8 cellular contexts compared by ENCODE assay signal in genomic region chr1:1308756-1309524, GRCh38. TPM values are rescaled to one million over a fixed set of nuclear protein-coding genes. Genes with fewer than 3 reads are reported as not detected.
DNase-seq lines count a peak whose midpoint lies in the region; ATAC-seq, FAIRE-seq and TF ChIP-seq lines count a peak whose summit lies in the region.

No MANE protein-coding gene starts in this region.

- H3K9ac ChIP-seq in MM.1S (ENCODE audit: low read length): peak overlapping the region; percentile 92
- peak overlapping the region; percentile 86 for H3K9ac ChIP-seq in HepG2 (ENCODE audit: insufficient read depth, low read depth, low read length)

- H3K27me3 ChIP-seq in ACC112 (ENCODE audit: insufficient read depth, low read length) (no peaks in the 10 kb centered on the region), MM.1S (replicated peaks; ENCODE audit: insufficient read depth, low read length) (no peaks in the 10 kb centered on the region), breast epithelium (no peaks in the 10 kb centered on the region), HepG2 (ENCODE audit: control insufficient read depth in 1 of 2, insufficient read depth in 2 of 2, low read length in 2 of 2) (no peaks in the 10 kb centered on the region), thyroid gland (no peaks in the 10 kb centered on the region)

- H3K9me3 ChIP-seq in MM.1S (replicated peaks; ENCODE audit: insufficient read depth, low read length) (no peaks in the 10 kb centered on the region), breast epithelium (no peaks in the 10 kb centered on the region), HepG2 (ENCODE audit: low read length) (no peaks in the 10 kb centered on the region), thyroid gland (no peaks in the 10 kb centered on the region)

- TF ChIP-seq RAD21 in HepG2 (CRISPR knock-in tag; IDR thresholded peaks at IDR 0.05): peak; percentile 9; the same call in 1 of the 2 replicates

- intact Hi-C loops in breast epithelium (cut with DNase I; ENCODE audit: low total_unique reads): no loop called here
- intact Hi-C loops in HepG2 (cut with micrococcal nuclease; ENCODE audit: unreplicated experiment): no loop called here
- intact Hi-C loops in thyroid gland (cut with DNase I): no loop called here

- no peak for TF ChIP-seq EP300 in HepG2 (IDR thresholded peaks at IDR 0.05; ENCODE audit: low read depth in 2 of 2, low read length in 2 of 2)
- TF ChIP-seq EP300 in HepG2 (CRISPR knock-in tag; IDR thresholded peaks at IDR 0.05; ENCODE audit: borderline replicate concordance): no peak

- no peaks in the 10 kb centered on the region for H4K20me1 ChIP-seq in MM.1S (ENCODE audit: insufficient read depth, low read length)
- H4K20me1 ChIP-seq in HepG2 (ENCODE audit: insufficient read depth, low read length): no peaks in the 10 kb centered on the region; the same call in 1 of the 2 replicates

- CTCF ChIA-PET in HepG2 (lab: Yijun Ruan, JAX; ENCODE audit: low intra/inter-chr PET ratio, low total read pairs): no interaction called here

- no CpG with 5 or more reads among the region's 91 CpGs for WGBS in HepG2 (ENCODE audit: low lambda C conversion rate)
- 10 to 15% methylated on average over 14 to 15 of the region's 91 CpGs for WGBS in thyroid gland, 2 donors

- peaks cover 3% of the 10 kb centered on the region; the same call in 1 of the 2 replicates for H3F3A ChIP-seq in MM.1S (ENCODE audit: insufficient read depth, low read length)

- TF ChIP-seq CTCF in MM.1S (IDR thresholded peaks at IDR 0.05; ENCODE audit: low read length): no peak
- TF ChIP-seq CTCF in breast epithelium (IDR thresholded peaks at IDR 0.05): no peak
- no peak for TF ChIP-seq CTCF in HepG2 (CRISPR knock-in tag; IDR thresholded peaks at IDR 0.05)
- TF ChIP-seq CTCF in thyroid gland (IDR thresholded peaks at IDR 0.05): no peak
- no peak for TF ChIP-seq CTCF in GM13976 (IDR thresholded peaks at IDR 0.05; ENCODE audit: borderline replicate concordance, control extremely low read depth, extremely low read depth, insufficient read depth, missing control alignments)

- in situ Hi-C loops in HepG2 (cut with HindIII; ENCODE audit: extremely low pct_ligation_motif_present, low pct_unique_long_range_greater_than_20kb) (no loop called here), GM13976 (cut with MboI; ENCODE audit: low sequenced_read_pairs, unreplicated experiment) (no loop called here)

- peak; percentile 35 for DNase-seq in MM.1S
- DNase-seq in breast epithelium (ENCODE audit: low spot score in 2 of 2): no peak
- no peak for DNase-seq in HepG2 (ENCODE audit: low spot score)
- DNase-seq in thyroid gland: peak; percentile 42 to 57
- no peak for DNase-seq in GM13976 (ENCODE audit: low spot score)

- peaks cover 10% of the 10 kb centered on the region; the same call in 1 of the 2 replicates for H3K36me3 ChIP-seq in ACC112 (ENCODE audit: insufficient read depth, low read length)
- no peaks in the 10 kb centered on the region for H3K36me3 ChIP-seq in MM.1S (replicated peaks; ENCODE audit: insufficient read depth, low read length)
- peaks cover 5% of the 10 kb centered on the region for H3K36me3 ChIP-seq in breast epithelium
- H3K36me3 ChIP-seq in HepG2 (replicated peaks in 1 of 2; ENCODE audit: control insufficient read depth in 1 of 2, insufficient read depth in 2 of 2, low read length in 2 of 2): peaks cover 9 to 31% of the 10 kb centered on the region in 2 experiments; a peak in 2 of 5 replicates
- H3K36me3 ChIP-seq in thyroid gland: peaks cover 27 to 30% of the 10 kb centered on the region in 2 donors

- FAIRE-seq in HepG2 (lab: Jason Lieb, UNC): no peak

- POLR2A ChIA-PET in HepG2 (lab: Yijun Ruan, JAX): interaction anchor here (1.3 to 1.6 kb wide), 2 partner anchors 16 to 39 kb away, joined by 4 to 5 read pairs; no protein-coding TSS in a partner anchor

- H3K9me2 ChIP-seq in MM.1S (replicated peaks; ENCODE audit: insufficient read depth, low read length): no peaks in the 10 kb centered on the region

- H3K79me2 ChIP-seq in ACC112 (ENCODE audit: control insufficient read depth, insufficient read depth, low read length, unreplicated experiment) (peaks cover 33% of the 10 kb centered on the region), MM.1S (ENCODE audit: low read length) (peaks cover 56% of the 10 kb centered on the region), HepG2 (ENCODE audit: insufficient read depth, low read length) (peaks cover 13% of the 10 kb centered on the region)

- H3K4me2 ChIP-seq in MM.1S (ENCODE audit: low read depth, low read length) (peak overlapping the region; percentile 97), HepG2 (ENCODE audit: low read depth, low read length) (peak overlapping the region; percentile 88)

- BruUV-seq in HepG2 (replicated peaks; lab: Mats Ljungman, UMichigan): TSS peak; percentile 60

- H3K4me1 ChIP-seq in ACC112 (ENCODE audit: control insufficient read depth, insufficient read depth, low read length, unreplicated experiment): peaks cover 37% of the 10 kb centered on the region
- peaks cover 10% of the 10 kb centered on the region for H3K4me1 ChIP-seq in MM.1S (ENCODE audit: low read length)
- peaks cover 25 to 34% of the 10 kb centered on the region in 2 donors for H3K4me1 ChIP-seq in breast epithelium
- H3K4me1 ChIP-seq in HepG2 (ENCODE audit: insufficient read depth, low read length): peaks cover 37% of the 10 kb centered on the region
- H3K4me1 ChIP-seq in thyroid gland: peaks cover 32 to 39% of the 10 kb centered on the region in 2 donors

- peak overlapping the region; percentile 73 for H3K27ac ChIP-seq in ACC112 (ENCODE audit: low read depth, low read length)
- H3K27ac ChIP-seq in MM.1S (ENCODE audit: low read length): peak overlapping the region; percentile 53; the same call in 1 of the 2 replicates
- peak overlapping the region; percentile 90 to 93 for H3K27ac ChIP-seq in breast epithelium
- H3K27ac ChIP-seq in HepG2 (ENCODE audit: extremely low read length, insufficient read depth, low read length): peak overlapping the region; percentile 73
- H3K27ac ChIP-seq in thyroid gland: peak overlapping the region; percentile 27 to 93 (median 70)

- H3K4me3 ChIP-seq in ACC112 (ENCODE audit: low read depth, low read length) (peak overlapping the region; percentile 92), MM.1S (ENCODE audit: low read length) (peak overlapping the region; percentile 97), breast epithelium (peak overlapping the region; percentile 78 to 86 (median 80)), HepG2 (replicated peaks in 1 of 3; ENCODE audit: insufficient read depth in 1 of 3, low read depth in 2 of 3, low read length in 3 of 3) (peak overlapping the region; percentile 75 to 91 (median 90)), thyroid gland (replicated peaks in 1 of 3) (peak overlapping the region; percentile 61 to 91 (median 85))

- TF ChIP-seq POLR2A in breast epithelium (IDR thresholded peaks at IDR 0.05) (no peak), HepG2 (IDR thresholded peaks at IDR 0.05; ENCODE audit: insufficient read depth in 1 of 2, low read depth in 2 of 2, low read length in 2 of 2) (no peak), thyroid gland (IDR thresholded peaks at IDR 0.05) (no peak)

- no peak overlapping the region for H2AFZ ChIP-seq in ACC112 (ENCODE audit: low read length, unreplicated experiment)
- H2AFZ ChIP-seq in MM.1S (ENCODE audit: low read length): peak overlapping the region; percentile 82
- no peak overlapping the region for H2AFZ ChIP-seq in HepG2 (ENCODE audit: low read length)

- ATAC-seq in GM18867 (IDR thresholded peaks at IDR 0.05; ENCODE audit: unreplicated experiment): peak; percentile 0
- no peak for ATAC-seq in HepG2
- ATAC-seq in GM18519 (IDR thresholded peaks at IDR 0.05; ENCODE audit: low FRiP score, unreplicated experiment): no peak

RNA-seq across cellular contexts. Expression of gene PUSL1, which starts 0.5 kb away (rescaled TPM):
- total RNA-seq in breast epithelium (10 to 100 TPM; 16.0 to 27.5 (median 22.0) TPM), HepG2 (2016; rRNA removed; fragmentation: Illumina TruSeq; extraction: Trizol) (21.7 and 22.2 TPM in 2 replicates), thyroid gland (10 to 100 TPM; 24.0 to 41.4 (median 28.0) TPM)
- total RNA-seq in HepG2 (2016; cell fraction: cytosol; rRNA removed; fragmentation: Illumina TruSeq; extraction: Trizol; ENCODE audit: low read depth): 24.8 and 28.1 TPM in 2 replicates
- 20.1 and 22.6 TPM in 2 replicates for total RNA-seq in HepG2 (2016; cell fraction: insoluble cytoplasmic fraction; rRNA removed; fragmentation: Illumina TruSeq; extraction: Trizol)
- 31.7 and 36.4 TPM in 2 replicates for total RNA-seq in HepG2 (2016; cell fraction: membrane; rRNA removed; fragmentation: Illumina TruSeq; extraction: Trizol)
- total RNA-seq in HepG2 (2016; cell fraction: nucleus; rRNA removed; fragmentation: Illumina TruSeq; extraction: Trizol): 11.4 and 12.3 TPM in 2 replicates
- polyA plus RNA-seq in HepG2 (2011; rRNA removed): 8.3 and 9.8 TPM in 2 replicates
- polyA plus RNA-seq in HepG2 (2011; cell fraction: cytosol; rRNA removed): 7.8 and 16.6 TPM in 2 replicates
- 25.8 and 26.1 TPM in 2 replicates for polyA plus RNA-seq in HepG2 (2011; cell fraction: nucleus; rRNA removed)
- 3.8 and 6.3 TPM in 2 replicates for polyA plus RNA-seq in HepG2 (2012)
- polyA plus RNA-seq in HepG2 (2016; cell fraction: cytosol; fragmentation: Illumina TruSeq; extraction: Trizol; ENCODE audit: low read depth): 31.1 and 33.4 TPM in 2 replicates
- 23.1 and 24.5 TPM in 2 replicates for polyA plus RNA-seq in HepG2 (2016; cell fraction: insoluble cytoplasmic fraction; fragmentation: Illumina TruSeq; extraction: Trizol; ENCODE audit: low read depth)
- polyA plus RNA-seq in HepG2 (2016; cell fraction: membrane; fragmentation: Illumina TruSeq; extraction: Trizol; ENCODE audit: low read depth): 29.1 and 32.2 TPM in 2 replicates
- polyA plus RNA-seq in HepG2 (2016; cell fraction: nucleus; fragmentation: Illumina TruSeq; extraction: Trizol; ENCODE audit: insufficient read depth, low read depth): 20.2 and 22.1 TPM in 2 replicates
- 13.5 and 21.4 TPM in 2 replicates for polyA minus RNA-seq in HepG2 (2011; rRNA and poly(A)+ RNA removed; ENCODE audit: low replicate concordance)
- 5.6 and 5.9 TPM in 2 replicates for polyA minus RNA-seq in HepG2 (2011; cell fraction: cytosol; rRNA and poly(A)+ RNA removed)
- 6.5 and 9.0 TPM in 2 replicates for polyA minus RNA-seq in HepG2 (2011; cell fraction: nucleus; rRNA and poly(A)+ RNA removed)

RNA-seq across cellular contexts. Expression of gene ACAP3, which starts 1.2 kb away (rescaled TPM):
- total RNA-seq in breast epithelium (10 to 100 TPM; 19.7 to 33.4 (median 26.9) TPM), HepG2 (2016; rRNA removed; fragmentation: Illumina TruSeq; extraction: Trizol) (16.4 and 29.4 TPM in 2 replicates), thyroid gland (10 to 100 TPM; 31.6 to 51.2 (median 42.1) TPM)
- 10.4 and 10.9 TPM in 2 replicates for total RNA-seq in HepG2 (2016; cell fraction: cytosol; rRNA removed; fragmentation: Illumina TruSeq; extraction: Trizol; ENCODE audit: low read depth)
- total RNA-seq in HepG2 (2016; cell fraction: insoluble cytoplasmic fraction; rRNA removed; fragmentation: Illumina TruSeq; extraction: Trizol): 13.5 and 33.2 TPM in 2 replicates
- total RNA-seq in HepG2 (2016; cell fraction: membrane; rRNA removed; fragmentation: Illumina TruSeq; extraction: Trizol): 10.5 and 11.3 TPM in 2 replicates
- 35.1 and 37.0 TPM in 2 replicates for total RNA-seq in HepG2 (2016; cell fraction: nucleus; rRNA removed; fragmentation: Illumina TruSeq; extraction: Trizol)
- 50.8 and 56.3 TPM in 2 replicates for polyA plus RNA-seq in HepG2 (2011; rRNA removed)
- 13.0 and 18.3 TPM in 2 replicates for polyA plus RNA-seq in HepG2 (2011; cell fraction: cytosol; rRNA removed)
- 917 and 1,082 TPM in 2 replicates for polyA plus RNA-seq in HepG2 (2011; cell fraction: nucleus; rRNA removed)
- polyA plus RNA-seq in HepG2 (2012): 32.6 and 50.5 TPM in 2 replicates
- polyA plus RNA-seq in HepG2 (2016; cell fraction: cytosol; fragmentation: Illumina TruSeq; extraction: Trizol; ENCODE audit: low read depth): 2.3 and 2.4 TPM in 2 replicates
- polyA plus RNA-seq in HepG2 (2016; cell fraction: insoluble cytoplasmic fraction; fragmentation: Illumina TruSeq; extraction: Trizol; ENCODE audit: low read depth): 11.7 and 14.4 TPM in 2 replicates
- 6.7 and 8.0 TPM in 2 replicates for polyA plus RNA-seq in HepG2 (2016; cell fraction: membrane; fragmentation: Illumina TruSeq; extraction: Trizol; ENCODE audit: low read depth)
- polyA plus RNA-seq in HepG2 (2016; cell fraction: nucleus; fragmentation: Illumina TruSeq; extraction: Trizol; ENCODE audit: insufficient read depth, low read depth): 144 and 162 TPM in 2 replicates
- polyA minus RNA-seq in HepG2 (2011; rRNA and poly(A)+ RNA removed; ENCODE audit: low replicate concordance): 19.2 and 70.6 TPM in 2 replicates
- 16.2 and 18.0 TPM in 2 replicates for polyA minus RNA-seq in HepG2 (2011; cell fraction: cytosol; rRNA and poly(A)+ RNA removed)
- 47.0 and 52.1 TPM in 2 replicates for polyA minus RNA-seq in HepG2 (2011; cell fraction: nucleus; rRNA and poly(A)+ RNA removed)

RNA-seq across cellular contexts. Expression of gene INTS11, which starts 15.5 kb away (rescaled TPM):
- total RNA-seq in breast epithelium (100 to 1,000 TPM in 2 of 3 donors, 10 to 100 TPM in 1; 68.6 to 125 (median 119) TPM), HepG2 (2016; rRNA removed; fragmentation: Illumina TruSeq; extraction: Trizol) (46.4 and 52.8 TPM in 2 replicates), thyroid gland (100 to 1,000 TPM in 2 of 4 donors, 10 to 100 TPM in 2; 68.9 to 116 (median 94.7) TPM)
- total RNA-seq in HepG2 (2016; cell fraction: cytosol; rRNA removed; fragmentation: Illumina TruSeq; extraction: Trizol; ENCODE audit: low read depth): 23.1 and 23.4 TPM in 2 replicates
- total RNA-seq in HepG2 (2016; cell fraction: insoluble cytoplasmic fraction; rRNA removed; fragmentation: Illumina TruSeq; extraction: Trizol): 37.6 and 53.6 TPM in 2 replicates
- 22.1 and 22.9 TPM in 2 replicates for total RNA-seq in HepG2 (2016; cell fraction: membrane; rRNA removed; fragmentation: Illumina TruSeq; extraction: Trizol)
- total RNA-seq in HepG2 (2016; cell fraction: nucleus; rRNA removed; fragmentation: Illumina TruSeq; extraction: Trizol): 43.7 and 54.4 TPM in 2 replicates
- polyA plus RNA-seq in HepG2 (2011; rRNA removed): 94.8 and 104 TPM in 2 replicates
- 80.0 and 107 TPM in 2 replicates for polyA plus RNA-seq in HepG2 (2011; cell fraction: cytosol; rRNA removed)
- polyA plus RNA-seq in HepG2 (2011; cell fraction: nucleus; rRNA removed): 412 and 553 TPM in 2 replicates
- 69.0 and 86.1 TPM in 2 replicates for polyA plus RNA-seq in HepG2 (2012)
- polyA plus RNA-seq in HepG2 (2016; cell fraction: cytosol; fragmentation: Illumina TruSeq; extraction: Trizol; ENCODE audit: low read depth): 11.0 and 11.1 TPM in 2 replicates
- polyA plus RNA-seq in HepG2 (2016; cell fraction: insoluble cytoplasmic fraction; fragmentation: Illumina TruSeq; extraction: Trizol; ENCODE audit: low read depth): 38.3 and 53.4 TPM in 2 replicates
- polyA plus RNA-seq in HepG2 (2016; cell fraction: membrane; fragmentation: Illumina TruSeq; extraction: Trizol; ENCODE audit: low read depth): 14.8 and 15.0 TPM in 2 replicates
- 173 and 181 TPM in 2 replicates for polyA plus RNA-seq in HepG2 (2016; cell fraction: nucleus; fragmentation: Illumina TruSeq; extraction: Trizol; ENCODE audit: insufficient read depth, low read depth)
- 120 and 176 TPM in 2 replicates for polyA minus RNA-seq in HepG2 (2011; rRNA and poly(A)+ RNA removed; ENCODE audit: low replicate concordance)
- polyA minus RNA-seq in HepG2 (2011; cell fraction: cytosol; rRNA and poly(A)+ RNA removed): 37.5 and 38.1 TPM in 2 replicates
- polyA minus RNA-seq in HepG2 (2011; cell fraction: nucleus; rRNA and poly(A)+ RNA removed): 64.4 and 69.0 TPM in 2 replicates

RNA-seq across cellular contexts. Expression of gene CPTP, which starts 15.7 kb away (rescaled TPM):
- total RNA-seq in breast epithelium (10 to 100 TPM in 2 of 3 donors, 1 to 10 TPM in 1; 9.0 to 16.4 (median 13.4) TPM), HepG2 (2016; rRNA removed; fragmentation: Illumina TruSeq; extraction: Trizol) (7.2 and 9.3 TPM in 2 replicates), thyroid gland (10 to 100 TPM; 16.7 to 37.3 (median 24.3) TPM)
- 6.9 and 8.7 TPM in 2 replicates for total RNA-seq in HepG2 (2016; cell fraction: cytosol; rRNA removed; fragmentation: Illumina TruSeq; extraction: Trizol; ENCODE audit: low read depth)
- 6.2 and 9.8 TPM in 2 replicates for total RNA-seq in HepG2 (2016; cell fraction: insoluble cytoplasmic fraction; rRNA removed; fragmentation: Illumina TruSeq; extraction: Trizol)
- total RNA-seq in HepG2 (2016; cell fraction: membrane; rRNA removed; fragmentation: Illumina TruSeq; extraction: Trizol): 15.1 and 19.3 TPM in 2 replicates
- total RNA-seq in HepG2 (2016; cell fraction: nucleus; rRNA removed; fragmentation: Illumina TruSeq; extraction: Trizol): 7.2 and 8.0 TPM in 2 replicates
- 5.5 and 8.0 TPM in 2 replicates for polyA plus RNA-seq in HepG2 (2011; rRNA removed)
- 7.7 and 13.2 TPM in 2 replicates for polyA plus RNA-seq in HepG2 (2011; cell fraction: cytosol; rRNA removed)
- 11.5 and 12.6 TPM in 2 replicates for polyA plus RNA-seq in HepG2 (2011; cell fraction: nucleus; rRNA removed)
- 7.1 and 9.6 TPM in 2 replicates for polyA plus RNA-seq in HepG2 (2012)
- polyA plus RNA-seq in HepG2 (2016; cell fraction: cytosol; fragmentation: Illumina TruSeq; extraction: Trizol; ENCODE audit: low read depth): 12.5 and 15.0 TPM in 2 replicates
- 13.9 and 15.2 TPM in 2 replicates for polyA plus RNA-seq in HepG2 (2016; cell fraction: insoluble cytoplasmic fraction; fragmentation: Illumina TruSeq; extraction: Trizol; ENCODE audit: low read depth)
- 23.5 and 26.0 TPM in 2 replicates for polyA plus RNA-seq in HepG2 (2016; cell fraction: membrane; fragmentation: Illumina TruSeq; extraction: Trizol; ENCODE audit: low read depth)
- polyA plus RNA-seq in HepG2 (2016; cell fraction: nucleus; fragmentation: Illumina TruSeq; extraction: Trizol; ENCODE audit: insufficient read depth, low read depth): 16.7 and 16.9 TPM in 2 replicates
- 9.3 and 18.2 TPM in 2 replicates for polyA minus RNA-seq in HepG2 (2011; rRNA and poly(A)+ RNA removed; ENCODE audit: low replicate concordance)
- polyA minus RNA-seq in HepG2 (2011; cell fraction: cytosol; rRNA and poly(A)+ RNA removed): 13.4 and 15.4 TPM in 2 replicates
- 9.8 and 11.6 TPM in 2 replicates for polyA minus RNA-seq in HepG2 (2011; cell fraction: nucleus; rRNA and poly(A)+ RNA removed)

RNA-seq across cellular contexts. Expression of gene TAS1R3, which starts 22.1 kb away (rescaled TPM):
- total RNA-seq in breast epithelium (under 1 TPM in 2 of 3 donors, not detected in 1; 0.16 to 0.33 TPM), HepG2 (2016; rRNA removed; fragmentation: Illumina TruSeq; extraction: Trizol) (0.15 TPM in 1 of 2 replicates, not detected in the other), thyroid gland (1 to 10 TPM in 2 of 4 donors, under 1 TPM in 2; 0.11 to 1.4 (median 0.68) TPM)
- not detected in 2 replicates for total RNA-seq in HepG2 (2016; cell fraction: cytosol; rRNA removed; fragmentation: Illumina TruSeq; extraction: Trizol; ENCODE audit: low read depth)
- 0.13 TPM in 1 of 2 replicates, not detected in the other for total RNA-seq in HepG2 (2016; cell fraction: insoluble cytoplasmic fraction; rRNA removed; fragmentation: Illumina TruSeq; extraction: Trizol)
- not detected in 2 replicates for total RNA-seq in HepG2 (2016; cell fraction: membrane; rRNA removed; fragmentation: Illumina TruSeq; extraction: Trizol)
- total RNA-seq in HepG2 (2016; cell fraction: nucleus; rRNA removed; fragmentation: Illumina TruSeq; extraction: Trizol): 0.12 and 0.25 TPM in 2 replicates
- 0.13 and 0.20 TPM in 2 replicates for polyA plus RNA-seq in HepG2 (2011; rRNA removed)
- polyA plus RNA-seq in HepG2 (2011; cell fraction: cytosol; rRNA removed): 0.13 and 0.21 TPM in 2 replicates
- 1.5 and 2.4 TPM in 2 replicates for polyA plus RNA-seq in HepG2 (2011; cell fraction: nucleus; rRNA removed)
- polyA plus RNA-seq in HepG2 (2012): 0.17 TPM in 2 replicates
- polyA plus RNA-seq in HepG2 (2016; cell fraction: cytosol; fragmentation: Illumina TruSeq; extraction: Trizol; ENCODE audit: low read depth): not detected in 2 replicates
- polyA plus RNA-seq in HepG2 (2016; cell fraction: insoluble cytoplasmic fraction; fragmentation: Illumina TruSeq; extraction: Trizol; ENCODE audit: low read depth): not detected in 2 replicates
- 0.07 TPM in 1 of 2 replicates, not detected in the other for polyA plus RNA-seq in HepG2 (2016; cell fraction: membrane; fragmentation: Illumina TruSeq; extraction: Trizol; ENCODE audit: low read depth)
- 0.25 and 0.30 TPM in 2 replicates for polyA plus RNA-seq in HepG2 (2016; cell fraction: nucleus; fragmentation: Illumina TruSeq; extraction: Trizol; ENCODE audit: insufficient read depth, low read depth)
- polyA minus RNA-seq in HepG2 (2011; rRNA and poly(A)+ RNA removed; ENCODE audit: low replicate concordance): 1.2 TPM in 2 replicates
- polyA minus RNA-seq in HepG2 (2011; cell fraction: cytosol; rRNA and poly(A)+ RNA removed): 0.20 and 0.26 TPM in 2 replicates
- 0.64 and 0.75 TPM in 2 replicates for polyA minus RNA-seq in HepG2 (2011; cell fraction: nucleus; rRNA and poly(A)+ RNA removed)

Comparison
In these comparisons a context has a peak if more than half of its experiments do, and no peak if none do; other contexts are left out.
1. DNase-seq: peak in MM.1S (single experiment) and thyroid gland (2 of 2); none in breast epithelium (0 of 2), HepG2 (single experiment) and GM13976 (single experiment).
2. Peak in every context shown above with its lines, with median percentiles within 50 percentile points of each other: H3K27ac ChIP-seq and H3K4me3 ChIP-seq.